Comparison of ENCODE assay signal across 9 cellular contexts in the genomic region with DNA sequence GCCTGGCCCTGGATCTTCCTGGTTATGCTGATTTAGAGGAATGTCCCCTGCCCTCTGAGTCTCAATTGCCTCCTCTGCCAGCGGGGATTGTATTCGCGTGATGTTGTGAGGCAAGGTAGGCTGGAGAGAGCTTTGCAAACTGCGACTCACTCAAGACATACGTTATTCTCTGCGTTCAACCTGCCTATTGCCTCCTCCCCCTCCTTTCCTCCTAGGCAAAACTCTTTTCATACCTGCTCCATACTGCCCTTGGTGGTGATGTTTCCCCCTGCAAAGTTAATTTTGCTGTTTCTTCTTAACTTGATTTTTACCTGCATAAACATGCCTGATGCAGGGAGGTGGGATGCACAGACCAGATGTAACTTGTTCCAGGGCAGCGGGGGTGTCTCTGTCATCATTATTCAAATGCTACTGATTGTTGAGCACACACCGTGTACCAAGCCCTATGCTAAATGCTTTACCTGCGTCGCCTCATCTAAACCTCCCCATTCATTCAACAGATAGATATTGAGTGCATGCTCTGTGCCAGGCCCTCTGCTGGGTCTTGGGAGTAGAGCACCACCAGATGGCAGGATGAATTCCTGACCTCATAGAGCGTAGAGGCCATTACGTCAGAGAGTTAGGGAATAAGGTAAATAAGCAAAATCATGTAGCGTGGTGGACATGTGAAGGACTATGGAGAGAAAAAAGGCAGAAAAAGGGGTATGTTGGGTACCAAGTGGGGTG. TPM values are rescaled to one million over a fixed set of nuclear protein-coding genes. Genes with fewer than 3 reads are reported as not detected.
A peak's percentile ranks its signal among the peaks of the same experiment; 100 is the strongest.
DNase-seq lines count a peak whose midpoint lies in the region; ATAC-seq and TF ChIP-seq lines count a peak whose summit lies in the region.
"Had no signal": no experiment of that assay in that cellular context is flagged by ENCODE, and none has a peak within 500 bp of the region (broad histone marks: within the 10 kb centered on the region; RNA-seq: fewer than 3 reads in every experiment).

No MANE protein-coding gene starts in this region.

- H3K36me3 ChIP-seq in Panc1 (ENCODE audit: control insufficient read depth, insufficient read depth, low read length), result no peaks in the 10 kb centered on the region

- no peak overlapping the region for H3K4me3 ChIP-seq in Panc1 (ENCODE audit: low read depth in 2 of 2, low read length in 2 of 2)

- H3K4me1 ChIP-seq in Panc1 (ENCODE audit: control insufficient read depth, insufficient read depth, low read length), result no peaks in the 10 kb centered on the region

- no peak for DNase-seq in Right ventricle myocardium superior
- DNase-seq in cardiac septum (ENCODE audit: low spot score), result no peak
- no peak for DNase-seq in Panc1 (ENCODE audit: low read depth, low spot score)
- no peak for DNase-seq in glutamatergic neuron
- no peak for DNase-seq in NK-92 (lab: John Stamatoyannopoulos, UW; ENCODE audit: unreplicated experiment)
- no peak for DNase-seq in activated CD8-positive, alpha-beta memory T cell treated with anti-CD3 and anti-CD28 coated beads, Interleukin-2, amount 50 U/mL, for 48 hours
- DNase-seq: stimulated activated CD4-positive, alpha-beta T cell treated with anti-CD3 and anti-CD28 coated beads, Interleukin-4, amount 100 ng/mL, for 4 hours had no signal

- in situ Hi-C loops in Panc1 (cut with HindIII; ENCODE audit: low pct_unique_long_range_greater_than_20kb, low sequenced_read_pairs), result no loop called here

- H3K9me3 Mint-ChIP-seq in glutamatergic neuron (ENCODE audit: unreplicated experiment), result peaks cover 4% of the 10 kb centered on the region

- TF ChIP-seq CTCF in Panc1 (IDR thresholded peaks at IDR 0.05), result peak; percentile 61
- peak; percentile 40 for TF ChIP-seq CTCF in glutamatergic neuron (IDR thresholded peaks at IDR 0.05; ENCODE audit: partially characterized antibody, unreplicated experiment)

- H3K4me3 Mint-ChIP-seq in glutamatergic neuron (ENCODE audit: unreplicated experiment), result no peak overlapping the region

- H3K27me3 ChIP-seq in Panc1 (ENCODE audit: control insufficient read depth, insufficient read depth, low read length), result no peaks in the 10 kb centered on the region

- intact Hi-C loops in Right ventricle myocardium superior (cut with DNase I), result no loop called here
- intact Hi-C loops in cardiac septum (cut with DNase I), result no loop called here
- intact Hi-C loops in Panc1 (cut with micrococcal nuclease; ENCODE audit: unreplicated experiment), result loop anchor here (2.0 kb wide), 1 partner anchor 66 kb away; no protein-coding TSS in a partner anchor

- no peak overlapping the region for H3K27ac ChIP-seq in Panc1 (ENCODE audit: low read length)

- H3K9me3 ChIP-seq in Panc1 (ENCODE audit: control insufficient read depth, insufficient read depth, low read depth, low read length), result no peaks in the 10 kb centered on the region

- POLR2A ChIA-PET in Panc1 (lab: Charles Lee), result no interaction called here

- peaks cover 11% of the 10 kb centered on the region for H3K4me1 Mint-ChIP-seq in glutamatergic neuron (ENCODE audit: low read depth, unreplicated experiment)

- no peak overlapping the region for H3K27ac Mint-ChIP-seq in glutamatergic neuron (ENCODE audit: unreplicated experiment)

- peaks cover 6% of the 10 kb centered on the region for H3K36me3 Mint-ChIP-seq in glutamatergic neuron (ENCODE audit: unreplicated experiment)

- CTCF ChIA-PET in Panc1 (lab: Charles Lee), result no interaction called here

- ATAC-seq in Right ventricle myocardium superior (ENCODE audit: poor library complexity) (peak; percentile 61), Panc1 (peak; percentile 81), GM21529 (IDR thresholded peaks at IDR 0.05; ENCODE audit: unreplicated experiment) (no peak), GM19452 (IDR thresholded peaks at IDR 0.05; ENCODE audit: unreplicated experiment) (no peak)

- no peaks in the 10 kb centered on the region for H3K27me3 Mint-ChIP-seq in glutamatergic neuron (ENCODE audit: unreplicated experiment)

- no TSS peak for BruUV-seq in Panc1 (replicated peaks; lab: Mats Ljungman, UMichigan)

RNA-seq across cellular contexts. Expression of a gene that starts 29.0 kb away (rescaled TPM):
- 9.2 TPM for total RNA-seq in Right ventricle myocardium superior
- total RNA-seq in cardiac septum, result 8.0 TPM
- 1.6 TPM for total RNA-seq in Panc1 (2021; ENCODE audit: unreplicated experiment)
- 2.3 TPM for polyA plus RNA-seq in Panc1 (2012; ENCODE audit: insufficient read length)
- total RNA-seq in glutamatergic neuron (ENCODE audit: unreplicated experiment), result 1.2 TPM

Comparison
In these comparisons a context has a peak if more than half of its experiments do, and no peak if none do; other contexts are left out.
1. ATAC-seq: peak in Right ventricle myocardium superior (single experiment) and Panc1 (single experiment); none in GM21529 (single experiment) and GM19452 (single experiment).